ENCODE assay signal across 1 cellular context in genomic region chr17:81286491-81287145, GRCh38.
A peak's percentile ranks its signal among the peaks of the same experiment; 100 is the strongest.
TF ChIP-seq lines count a peak whose summit lies in the region.

No MANE protein-coding gene starts in this region.

TF ChIP-seq in HepG2, 621 proteins besides CTCF, POLR2A, EP300 and RAD21:
- TF ChIP-seq HIVEP1 (CRISPR knock-in tag; IDR thresholded peaks at IDR 0.05) = no peak
- TF ChIP-seq AGO2 (optimal IDR thresholded peaks at IDR 0.05; ENCODE audit: low read depth, low read length) = peak; percentile 16
